Comparison of ENCODE assay signal across 21 cellular contexts in genomic region chr22:35555941-35556547, GRCh38. TPM values are rescaled to one million over a fixed set of nuclear protein-coding genes. Genes with fewer than 3 reads are reported as not detected.
DNase-seq lines count a peak whose midpoint lies in the region; ATAC-seq, FAIRE-seq and TF ChIP-seq lines count a peak whose summit lies in the region.
"Had no signal": no experiment of that assay in that cellular context is flagged by ENCODE, and none has a peak within 500 bp of the region (broad histone marks: within the 10 kb centered on the region; RNA-seq: fewer than 3 reads in every experiment).

No MANE protein-coding gene starts in this region.

- no peaks in the 10 kb centered on the region for H3K9me2 ChIP-seq in GM23248 (ENCODE audit: insufficient read depth)
- no peaks in the 10 kb centered on the region for H3K9me2 ChIP-seq in Karpas-422 (replicated peaks; ENCODE audit: insufficient read depth, low read length)

- no peaks in the 10 kb centered on the region for H4K20me1 ChIP-seq in GM23248 (ENCODE audit: insufficient read depth)
- no peaks in the 10 kb centered on the region for H4K20me1 ChIP-seq in astrocyte (ENCODE audit: insufficient read depth, low read length)
- peaks cover 7% of the 10 kb centered on the region; the same call in 1 of the 2 replicates for H4K20me1 ChIP-seq in Karpas-422 (ENCODE audit: insufficient read depth, low read depth, low read length)

- H3K27me3 ChIP-seq in GM23248 (replicated peaks; ENCODE audit: insufficient read depth) (no peaks in the 10 kb centered on the region), astrocyte (ENCODE audit: insufficient read depth, low read length) (no peaks in the 10 kb centered on the region), neuron (ENCODE audit: insufficient read depth, low read length) (peaks cover 5% of the 10 kb centered on the region), Karpas-422 (ENCODE audit: low read length) (no peaks in the 10 kb centered on the region)
- H3K27me3 ChIP-seq: BE2C had no signal

- H3K9me3 ChIP-seq in GM23248 (ENCODE audit: low read depth) (no peaks in the 10 kb centered on the region), astrocyte (ENCODE audit: insufficient read depth, low read depth, low read length) (peaks cover 4% of the 10 kb centered on the region), neuron (ENCODE audit: low read length) (no peaks in the 10 kb centered on the region), Karpas-422 (ENCODE audit: low read length) (no peaks in the 10 kb centered on the region)
- H3K9me3 ChIP-seq: BE2C, Caco-2 had no signal

- H3K79me2 ChIP-seq in GM23248 (ENCODE audit: insufficient read depth) (no peaks in the 10 kb centered on the region), astrocyte (ENCODE audit: insufficient read depth, low read length) (no peaks in the 10 kb centered on the region), Karpas-422 (ENCODE audit: low read length) (no peaks in the 10 kb centered on the region)

- H3K4me1 ChIP-seq in GM23248 (ENCODE audit: insufficient read depth): no peaks in the 10 kb centered on the region; the same call in 1 of the 2 replicates
- peaks cover 26% of the 10 kb centered on the region for H3K4me1 ChIP-seq in astrocyte (ENCODE audit: insufficient read depth, low read length)
- H3K4me1 ChIP-seq in neuron (ENCODE audit: insufficient read depth, low read length): peaks cover 19% of the 10 kb centered on the region
- no peaks in the 10 kb centered on the region for H3K4me1 ChIP-seq in Karpas-422 (ENCODE audit: low read length)
- H3K4me1 ChIP-seq: Caco-2 had no signal

- no peak overlapping the region for H3K27ac Mint-ChIP-seq in astrocyte (ENCODE audit: unreplicated experiment)
- no peak overlapping the region for H3K27ac Mint-ChIP-seq in naive thymus-derived CD8-positive, alpha-beta T cell
- H3K27ac Mint-ChIP-seq in effector memory CD8-positive, alpha-beta T cell: no peak overlapping the region
- H3K27ac Mint-ChIP-seq: GM23338 had no signal

- H3K4me3 Mint-ChIP-seq in astrocyte (ENCODE audit: unreplicated experiment): no peak overlapping the region
- no peak overlapping the region for H3K4me3 Mint-ChIP-seq in naive thymus-derived CD8-positive, alpha-beta T cell
- no peak overlapping the region for H3K4me3 Mint-ChIP-seq in effector memory CD8-positive, alpha-beta T cell
- H3K4me3 Mint-ChIP-seq: CD8-positive, alpha-beta memory T cell; GM23338 had no signal

- no peak overlapping the region for H3K4me3 ChIP-seq in GM23248
- H3K4me3 ChIP-seq in astrocyte (ENCODE audit: insufficient read depth, low read depth, low read length): no peak overlapping the region
- no peak overlapping the region for H3K4me3 ChIP-seq in neuron (ENCODE audit: low read length)
- no peak overlapping the region for H3K4me3 ChIP-seq in Karpas-422 (ENCODE audit: low read length)
- H3K4me3 ChIP-seq: GM23338 had no signal

- H3K9ac ChIP-seq in GM23248 (no peak overlapping the region), astrocyte (ENCODE audit: low read length) (no peak overlapping the region), Karpas-422 (ENCODE audit: low read length) (no peak overlapping the region)

- no peak for TF ChIP-seq CTCF in astrocyte (IDR thresholded peaks at IDR 0.05; ENCODE audit: insufficient read depth, low read depth, low read length)

- H3F3A ChIP-seq in GM23248 (ENCODE audit: insufficient read depth): peaks cover 9% of the 10 kb centered on the region; the same call in 1 of the 2 replicates

- POLR2A ChIA-PET in naive thymus-derived CD8-positive, alpha-beta T cell (lab: Charles Lee): no interaction called here

- H3K4me1 Mint-ChIP-seq in astrocyte (ENCODE audit: low read depth, unreplicated experiment): peaks cover 9% of the 10 kb centered on the region
- peaks cover 4 to 20% (median 15%) of the 10 kb centered on the region in 4 donors for H3K4me1 Mint-ChIP-seq in naive thymus-derived CD8-positive, alpha-beta T cell
- peaks cover 12 to 19% of the 10 kb centered on the region in 2 donors for H3K4me1 Mint-ChIP-seq in effector memory CD8-positive, alpha-beta T cell (ENCODE audit: low read depth in 2 of 2)

- H3K4me2 ChIP-seq in GM23248 (ENCODE audit: unreplicated experiment): peak overlapping the region; percentile 9
- H3K4me2 ChIP-seq in astrocyte (ENCODE audit: low read length): peak overlapping the region; percentile 12
- no peak overlapping the region for H3K4me2 ChIP-seq in Karpas-422 (ENCODE audit: low read depth, low read length, poor library complexity, severe bottlenecking)
- H3K4me2 ChIP-seq: GM23338 had no signal

- 52 to 58% methylated on average over 10 of the region's 10 CpGs for WGBS in GM23248 (ENCODE audit: low coverage in 1 of 2, low lambda C conversion rate in 2 of 2, missing lambda C conversion rate in 2 of 2), 2 experiments

- H3K9me3 Mint-ChIP-seq in astrocyte (ENCODE audit: unreplicated experiment): peaks cover 2% of the 10 kb centered on the region
- H3K9me3 Mint-ChIP-seq in naive thymus-derived CD8-positive, alpha-beta T cell: no peaks in the 10 kb centered on the region
- no peaks in the 10 kb centered on the region for H3K9me3 Mint-ChIP-seq in effector memory CD8-positive, alpha-beta T cell
- H3K9me3 Mint-ChIP-seq: CD8-positive, alpha-beta memory T cell; GM23338 had no signal

- in situ Hi-C loops in GM23248 (cut with MboI): no loop called here

- DNase-seq in GM23248 (no peak), astrocyte (ENCODE audit: low read depth) (no peak), left kidney (ENCODE audit: low read depth, low spot score) (peak; percentile 63), Karpas-422 (no peak)
- no peak for DNase-seq in naive thymus-derived CD8-positive, alpha-beta T cell
- no peak for DNase-seq in effector memory CD8-positive, alpha-beta T cell
- DNase-seq: C1 segment of cervical spinal cord; Caco-2; CD4-positive, CD25-positive, alpha-beta regulatory T cell; CD8-positive, alpha-beta memory T cell; H7; KBM-7 had no signal

- H3K27ac ChIP-seq in GM23248: no peak overlapping the region
- H3K27ac ChIP-seq in astrocyte (ENCODE audit: low read depth, low read length): no peak overlapping the region
- H3K27ac ChIP-seq in Karpas-422 (ENCODE audit: low read length): no peak overlapping the region

- H2AFZ ChIP-seq in GM23248 (no peak overlapping the region), astrocyte (ENCODE audit: low read depth, low read length) (no peak overlapping the region), neuron (ENCODE audit: low read depth, low read length) (peak overlapping the region; percentile 23), Karpas-422 (ENCODE audit: low read length) (no peak overlapping the region)
- H2AFZ ChIP-seq: GM23338 had no signal

- no peaks in the 10 kb centered on the region for H3K36me3 Mint-ChIP-seq in astrocyte (ENCODE audit: low read depth, unreplicated experiment)
- no peaks in the 10 kb centered on the region for H3K36me3 Mint-ChIP-seq in naive thymus-derived CD8-positive, alpha-beta T cell
- peaks cover 4% of the 10 kb centered on the region for H3K36me3 Mint-ChIP-seq in effector memory CD8-positive, alpha-beta T cell (ENCODE audit: insufficient read depth)
- H3K36me3 Mint-ChIP-seq: CD4-positive, CD25-positive, alpha-beta regulatory T cell; CD8-positive, alpha-beta memory T cell had no signal

- H3K36me3 ChIP-seq in GM23248 (ENCODE audit: low read depth): no peaks in the 10 kb centered on the region
- H3K36me3 ChIP-seq in astrocyte (ENCODE audit: insufficient read depth, low read length): no peaks in the 10 kb centered on the region
- no peaks in the 10 kb centered on the region for H3K36me3 ChIP-seq in neuron (ENCODE audit: insufficient read depth, low read length)
- H3K36me3 ChIP-seq in Karpas-422 (ENCODE audit: insufficient read depth, low read length): no peaks in the 10 kb centered on the region
- H3K36me3 ChIP-seq: BE2C had no signal

- ATAC-seq in naive thymus-derived CD8-positive, alpha-beta T cell: no peak
- ATAC-seq in HG02981 (IDR thresholded peaks at IDR 0.05; ENCODE audit: unreplicated experiment): no peak
- ATAC-seq in effector memory CD8-positive, alpha-beta T cell (replicated peaks): no peak
- ATAC-seq: GM23338 had no signal

- H3K27me3 Mint-ChIP-seq in astrocyte (ENCODE audit: low read depth, unreplicated experiment): peaks cover 50% of the 10 kb centered on the region
- H3K27me3 Mint-ChIP-seq in naive thymus-derived CD8-positive, alpha-beta T cell: peaks cover 0 to 13% (median 2%) of the 10 kb centered on the region in 5 donors
- H3K27me3 Mint-ChIP-seq in effector memory CD8-positive, alpha-beta T cell: peaks cover 27 to 67% of the 10 kb centered on the region in 2 donors

- no peak for FAIRE-seq in astrocyte (lab: Jason Lieb, UNC)
- FAIRE-seq: D721Med, G401.6, GM12891, GM18507 had no signal

RNA-seq across cellular contexts. Expression of gene RASD2, which starts 15.4 kb away (rescaled TPM):
- total RNA-seq in GM23248 (2014; rRNA removed; shearing (Covaris generic)): 0.76 and 3.7 TPM in 2 replicates
- polyA plus RNA-seq in GM23248 (2016; fragmentation: Nextera tagmentation; extraction: Ambion mirVana): 1.5 and 1.6 TPM in 2 replicates
- total RNA-seq in astrocyte: 0.16 and 0.17 TPM in 2 replicates
- total RNA-seq in naive thymus-derived CD8-positive, alpha-beta T cell: not detected
- polyA plus RNA-seq in naive thymus-derived CD8-positive, alpha-beta T cell: under 1 TPM in 1 of 3 donors, not detected in 2; 0.11 TPM
- total RNA-seq in Karpas-422 (2014; rRNA removed; shearing (Covaris generic); ENCODE audit: low replicate concordance): not detected in 2 replicates
- total RNA-seq: HT-29 had no signal
- polyA plus RNA-seq: CD8-positive, alpha-beta memory T cell had no signal
